ENCODE assay signal across 32 cellular contexts in the genomic region with DNA sequence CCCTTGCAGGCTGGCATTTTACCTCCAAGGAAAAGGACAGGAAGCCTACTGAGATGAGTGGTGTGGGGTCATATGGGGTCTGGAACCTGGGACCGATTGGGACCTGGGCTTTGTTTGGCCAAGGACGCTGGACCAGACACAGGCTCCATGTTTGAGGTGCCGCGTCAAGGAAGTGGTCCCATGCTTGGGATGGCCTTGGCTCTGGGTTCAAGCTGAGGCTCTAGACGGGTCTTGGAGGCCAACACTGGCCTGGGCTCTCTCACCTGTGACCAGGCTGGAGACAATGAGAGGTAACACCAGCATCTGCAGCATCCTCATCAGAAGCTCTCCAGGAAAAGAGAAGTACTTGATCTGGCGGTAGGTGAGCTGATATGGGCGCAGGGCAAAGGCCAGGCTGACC. TPM values are rescaled to one million over a fixed set of nuclear protein-coding genes. Genes with fewer than 3 reads are reported as not detected.
"Had no signal": no experiment of that assay in that cellular context is flagged by ENCODE, and none has a peak within 500 bp of the region (broad histone marks: within the 10 kb centered on the region; RNA-seq: fewer than 3 reads in every experiment).

No MANE protein-coding gene starts in this region.

- ATAC-seq: stimulated activated effector memory CD8-positive, alpha-beta T cell treated with anti-CD3 and anti-CD28 coated beads, Interleukin-12 subunit alpha, Interleukin-12 subunit beta, amount 100 ng/mL, for 72 hours; stimulated activated memory B cell treated with anti-CD40 and anti-IgM and Interleukin-4, amounts not matched to agents 10 μg/mL and 1 μg/mL and 100 μg/mL, for 72 hours; stimulated activated naive B cell treated with anti-CD40 and anti-IgM and Interleukin-4, amounts not matched to agents 10 μg/mL and 1 μg/mL and 100 μg/mL, for 72 hours; stimulated activated naive CD8-positive, alpha-beta T cell treated with anti-CD3 and anti-CD28 coated beads, Interleukin-15, amount 100 ng/mL, for 72 hours; stimulated activated naive CD8-positive, alpha-beta T cell treated with anti-CD3 and anti-CD28 coated beads, Interleukin-15, Interleukin-2, amounts not matched to agents 100 U/mL and 50 U/mL, for 24 hours; upper lobe of right lung had no signal

- H3K27ac ChIP-seq: stomach, suprapubic skin, testis, thoracic aorta, thyroid gland, tibial artery, tibial nerve, transverse colon, upper lobe of left lung, upper lobe of right lung, uterus, vagina had no signal

- H3K4me1 ChIP-seq: stomach, suprapubic skin, thyroid gland, tibial artery, tibial nerve, transverse colon, upper lobe of left lung, upper lobe of right lung, uterus, vagina had no signal

- H3K4me3 Mint-ChIP-seq: stimulated activated effector memory CD8-positive, alpha-beta T cell treated with anti-CD3 and anti-CD28 coated beads, Interleukin-12 subunit alpha, Interleukin-12 subunit beta, amount 100 ng/mL, for 72 hours; stimulated activated memory B cell treated with anti-CD40 and anti-IgM and Interleukin-4, amounts not matched to agents 10 μg/mL and 1 μg/mL and 100 μg/mL, for 72 hours; stimulated activated naive B cell treated with anti-CD40 and anti-IgM and Interleukin-4, amounts not matched to agents 10 μg/mL and 1 μg/mL and 100 μg/mL, for 72 hours; stimulated activated naive CD8-positive, alpha-beta T cell treated with anti-CD3 and anti-CD28 coated beads, Interleukin-15, amount 100 ng/mL, for 72 hours; stimulated activated naive CD8-positive, alpha-beta T cell treated with anti-CD3 and anti-CD28 coated beads, Interleukin-15, Interleukin-2, amounts not matched to agents 100 ng/mL and 50 ng/mL, for 24 hours; type B pancreatic cell had no signal

- H3K27me3 Mint-ChIP-seq: type B pancreatic cell had no signal

- H3K36me3 Mint-ChIP-seq: stimulated activated effector memory CD8-positive, alpha-beta T cell treated with anti-CD3 and anti-CD28 coated beads, Interleukin-12 subunit alpha, Interleukin-12 subunit beta, amount 100 ng/mL, for 72 hours; stimulated activated memory B cell treated with anti-CD40 and anti-IgM and Interleukin-4, amounts not matched to agents 10 μg/mL and 1 μg/mL and 100 μg/mL, for 72 hours had no signal

- H3K9me3 Mint-ChIP-seq: stimulated activated effector memory CD8-positive, alpha-beta T cell treated with anti-CD3 and anti-CD28 coated beads, Interleukin-12 subunit alpha, Interleukin-12 subunit beta, amount 100 ng/mL, for 72 hours; stimulated activated naive CD8-positive, alpha-beta T cell treated with anti-CD3 and anti-CD28 coated beads, Interleukin-15, amount 100 ng/mL, for 72 hours; stimulated activated naive CD8-positive, alpha-beta T cell treated with anti-CD3 and anti-CD28 coated beads, Interleukin-15, Interleukin-2, amounts not matched to agents 100 ng/mL and 50 ng/mL, for 24 hours; type B pancreatic cell had no signal

- H3K27ac Mint-ChIP-seq: stimulated activated effector memory CD8-positive, alpha-beta T cell treated with anti-CD3 and anti-CD28 coated beads, Interleukin-12 subunit alpha, Interleukin-12 subunit beta, amount 100 ng/mL, for 72 hours; stimulated activated memory B cell treated with anti-CD40 and anti-IgM and Interleukin-4, amounts not matched to agents 10 μg/mL and 1 μg/mL and 100 μg/mL, for 72 hours; stimulated activated naive B cell treated with anti-CD40 and anti-IgM and Interleukin-4, amounts not matched to agents 10 μg/mL and 1 μg/mL and 100 μg/mL, for 72 hours; stimulated activated naive CD8-positive, alpha-beta T cell treated with anti-CD3 and anti-CD28 coated beads, Interleukin-15, Interleukin-2, amounts not matched to agents 100 ng/mL and 50 ng/mL, for 24 hours; type B pancreatic cell had no signal

- H3K27me3 ChIP-seq: testis, thyroid gland, upper lobe of left lung, upper lobe of right lung, uterus, vagina had no signal

- DNase-seq: stimulated activated CD4-positive, alpha-beta T cell treated with anti-CD3 and anti-CD28 coated beads, Interleukin-2, amount 100 ng/mL, for 48 hours; stimulated activated CD4-positive, alpha-beta T cell treated with anti-CD3 and anti-CD28 coated beads, Interleukin-4, amount 100 ng/mL, for 1 hour; stimulated activated CD4-positive, alpha-beta T cell treated with anti-CD3 and anti-CD28 coated beads, Interleukin-4, amount 100 ng/mL, for 24 hours; stimulated activated CD4-positive, alpha-beta T cell treated with anti-CD3 and anti-CD28 coated beads, Interleukin-4, amount 100 ng/mL, for 4 hours; stimulated activated CD8-positive, alpha-beta memory T cell treated with anti-CD3 and anti-CD28 coated beads, Interleukin-4, amount 100 ng/mL, for 48 hours; stimulated activated naive B cell treated with anti-CD40 and anti-IgM and Interleukin-4, amounts not matched to agents 10 μg/mL and 1 μg/mL and 100 μg/mL, for 72 hours; stimulated activated naive CD4-positive, alpha-beta T cell; stimulated activated naive CD4-positive, alpha-beta T cell treated with Interleukin-2 at 50 U/mL for 16 hours; stimulated activated naive CD8-positive, alpha-beta T cell treated with anti-CD3 and anti-CD28 coated beads, Interleukin-15, amount 100 ng/mL, for 72 hours; stimulated activated naive CD8-positive, alpha-beta T cell treated with anti-CD3 and anti-CD28 coated beads, Interleukin-15, Interleukin-2, amounts not matched to agents 100 U/mL and 50 U/mL, for 24 hours; stomach; substantia nigra; testis; thyroid gland; tibial artery; transverse colon; upper lobe of left lung; upper lobe of right lung; uterus had no signal

- H3K36me3 ChIP-seq: stomach, suprapubic skin, thoracic aorta, thyroid gland, tibial artery, tibial nerve, transverse colon, upper lobe of left lung, upper lobe of right lung, uterus, vagina had no signal

- H3K4me1 Mint-ChIP-seq: stimulated activated effector memory CD8-positive, alpha-beta T cell treated with anti-CD3 and anti-CD28 coated beads, Interleukin-12 subunit alpha, Interleukin-12 subunit beta, amount 100 ng/mL, for 72 hours; stimulated activated memory B cell treated with anti-CD40 and anti-IgM and Interleukin-4, amounts not matched to agents 10 μg/mL and 1 μg/mL and 100 μg/mL, for 72 hours; stimulated activated naive B cell treated with anti-CD40 and anti-IgM and Interleukin-4, amounts not matched to agents 10 μg/mL and 1 μg/mL and 100 μg/mL, for 72 hours; stimulated activated naive CD8-positive, alpha-beta T cell treated with anti-CD3 and anti-CD28 coated beads, Interleukin-15, amount 100 ng/mL, for 72 hours had no signal

- H3K9me3 ChIP-seq: suprapubic skin, testis, thoracic aorta, thyroid gland, tibial artery, transverse colon, upper lobe of left lung, upper lobe of right lung, uterus, vagina had no signal

- H3K4me3 ChIP-seq: stomach, suprapubic skin, testis, thoracic aorta, thyroid gland, tibial artery, tibial nerve, transverse colon, upper lobe of left lung, upper lobe of right lung, uterus, vagina had no signal

RNA-seq across cellular contexts. Expression of gene SLC1A6, which starts 8.2 kb away (rescaled TPM):
- total RNA-seq: subcutaneous adipose tissue, thoracic aorta, tibial nerve, transverse colon, upper lobe of left lung, upper lobe of right lung, urinary bladder, vagina had no signal
- polyA plus RNA-seq: stomach, urinary bladder had no signal

RNA-seq across cellular contexts. Expression of gene OR7C2, which starts 30.2 kb away (rescaled TPM):
- total RNA-seq: stomach, subcutaneous adipose tissue, suprapubic skin, temporal lobe, testis, thoracic aorta, thyroid gland, tibial nerve, transverse colon, upper lobe of left lung, upper lobe of right lung, ureter, urinary bladder, uterus, vagina had no signal
- polyA plus RNA-seq: stomach, thymus, urinary bladder had no signal
